In genomic region chr1:222624214-222624613, GRCh38 we compare ENCODE assay signal across 7 cellular contexts.
"Had no signal": no experiment of that assay in that cellular context is flagged by ENCODE, and none has a peak within 500 bp of the region (broad histone marks: within the 10 kb centered on the region; RNA-seq: fewer than 3 reads in every experiment).

No MANE protein-coding gene starts in this region.

- DNase-seq: H9, HCEC 1CT had no signal

- ATAC-seq: GM23338, HepG2 had no signal

- FAIRE-seq: H1, H54, HepG2 had no signal

- H3K27ac ChIP-seq: HL-60 had no signal
